Comparison of ENCODE assay signal across 23 cellular contexts in the genomic region with DNA sequence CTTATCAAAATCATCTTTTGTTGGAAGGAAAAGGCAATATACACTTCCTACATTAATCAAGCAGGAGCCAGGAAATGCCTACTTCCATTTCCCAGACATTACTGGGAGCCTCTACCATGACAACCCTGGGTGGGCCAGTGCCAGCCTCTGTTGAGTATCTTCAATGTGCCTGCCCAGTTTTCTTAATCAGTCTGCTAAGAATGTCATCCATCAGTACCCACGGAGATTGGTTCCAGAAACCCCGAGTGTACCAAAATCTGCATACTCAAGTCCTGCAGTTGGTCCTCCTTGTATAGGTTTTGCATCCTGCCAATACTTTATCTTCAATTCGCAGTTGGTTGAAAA.
DNase-seq lines count a peak whose midpoint lies in the region; ATAC-seq and TF ChIP-seq lines count a peak whose summit lies in the region.
"Had no signal": no experiment of that assay in that cellular context is flagged by ENCODE, and none has a peak within 500 bp of the region (broad histone marks: within the 10 kb centered on the region; RNA-seq: fewer than 3 reads in every experiment).

No MANE protein-coding gene starts in this region.

- DNase-seq in posterior vena cava (ENCODE audit: low spot score) = no peak
- DNase-seq in KG1 (lab: John Stamatoyannopoulos, UW) = no peak
- DNase-seq in prostate gland (ENCODE audit: low spot score) = no peak
- no peak for DNase-seq in mucosa of gallbladder (ENCODE audit: low spot score)
- DNase-seq: ACHN; activated CD8-positive, alpha-beta memory T cell treated with anti-CD3 and anti-CD28 coated beads, Interleukin-2, amount 50 U/mL, for 4 hours; anterior cingulate cortex; cortex of kidney; GM23248; head of caudate nucleus; HFFc6; NCI-H1417 treated with DMSO at 0.1 percent for 48 hours; NCI-H2081 treated with DMSO at 0.1 percent for 48 hours; posterior cingulate gyrus; RPMI8226; stimulated activated CD4-positive, alpha-beta T cell treated with anti-CD3 and anti-CD28 coated beads, Interleukin-4, amount 100 ng/mL, for 4 hours; upper lobe of right lung had no signal

- peak; percentile 13 for ATAC-seq in GM18498 (IDR thresholded peaks at IDR 0.05; ENCODE audit: unreplicated experiment)
- peak; percentile 13 for ATAC-seq in GM18873 (IDR thresholded peaks at IDR 0.05; ENCODE audit: low FRiP score, unreplicated experiment)
- ATAC-seq in GM21576 (IDR thresholded peaks at IDR 0.05; ENCODE audit: unreplicated experiment) = peak; percentile 17
- ATAC-seq in HG03175 (IDR thresholded peaks at IDR 0.05; ENCODE audit: unreplicated experiment) = peak; percentile 20
- ATAC-seq: upper lobe of right lung had no signal

- intact Hi-C loops in posterior vena cava (cut with DNase I) (no loop called here), prostate gland (cut with DNase I) (no loop called here)

- no peaks in the 10 kb centered on the region for H3K27me3 ChIP-seq in prostate gland (replicated peaks; ENCODE audit: insufficient read depth)
- H3K27me3 ChIP-seq: BLaER1, upper lobe of right lung had no signal

- TF ChIP-seq POLR2A in prostate gland (IDR thresholded peaks at IDR 0.05) = no peak

- TF ChIP-seq CTCF in prostate gland (IDR thresholded peaks at IDR 0.05) = no peak

- H3K9me3 ChIP-seq in prostate gland = no peaks in the 10 kb centered on the region
- H3K9me3 ChIP-seq: upper lobe of right lung had no signal

- H3K36me3 ChIP-seq in prostate gland = no peaks in the 10 kb centered on the region
- H3K36me3 ChIP-seq: upper lobe of right lung had no signal

- H3K4me3 ChIP-seq in prostate gland = no peak overlapping the region
- H3K4me3 ChIP-seq: BLaER1, GM23248, upper lobe of right lung had no signal

- H3K4me1 ChIP-seq in prostate gland (replicated peaks) = no peaks in the 10 kb centered on the region
- H3K4me1 ChIP-seq: upper lobe of right lung had no signal

- WGBS in prostate gland = 91% methylated on average over 3 of the region's 3 CpGs

- no peak overlapping the region for H3K27ac ChIP-seq in prostate gland
- H3K27ac ChIP-seq: BLaER1, GM23248, KMS-11, upper lobe of right lung had no signal
